ENCODE assay signal across 15 cellular contexts in genomic region chr17:72639711-72640110, GRCh38.
DNase-seq lines count a peak whose midpoint lies in the region; ATAC-seq and TF ChIP-seq lines count a peak whose summit lies in the region.
"Had no signal": no experiment of that assay in that cellular context is flagged by ENCODE, and none has a peak within 500 bp of the region (broad histone marks: within the 10 kb centered on the region; RNA-seq: fewer than 3 reads in every experiment).

No MANE protein-coding gene starts in this region.

- H3K36me3 ChIP-seq in NT2/D1 (ENCODE audit: insufficient read depth, insufficient read length, low read length): no peaks in the 10 kb centered on the region
- no peaks in the 10 kb centered on the region for H3K36me3 ChIP-seq in stomach
- H3K36me3 ChIP-seq in H7 (replicated peaks; ENCODE audit: control insufficient read depth, insufficient read depth, low read length): no peaks in the 10 kb centered on the region

- peaks cover 2% of the 10 kb centered on the region for H3K9me3 Mint-ChIP-seq in Calu3 (ENCODE audit: low read depth, unreplicated experiment)
- H3K9me3 Mint-ChIP-seq: CD4-positive, alpha-beta T cell had no signal

- H3K4me3 Mint-ChIP-seq in Calu3 (ENCODE audit: low read depth, unreplicated experiment): peak overlapping the region; percentile 69
- H3K4me3 Mint-ChIP-seq: CD4-positive, alpha-beta T cell had no signal

- H3K27ac ChIP-seq in foreskin keratinocyte (no peak overlapping the region), stomach (peak overlapping the region; percentile 62 to 81 (median 74))

- TF ChIP-seq CTCF in Calu3 (IDR thresholded peaks at IDR 0.05; ENCODE audit: unreplicated experiment) (no peak), foreskin keratinocyte (conservative IDR thresholded peaks at IDR 0.05) (no peak), stomach (IDR thresholded peaks at IDR 0.05) (no peak)

- peaks cover 3% of the 10 kb centered on the region for H3K27me3 ChIP-seq in NT2/D1 (ENCODE audit: insufficient read depth, insufficient read length)
- H3K27me3 ChIP-seq in foreskin keratinocyte: peaks cover 4% of the 10 kb centered on the region
- H3K27me3 ChIP-seq in stomach: peaks cover 0 to 3% (median 0%) of the 10 kb centered on the region in 3 donors
- H3K27me3 ChIP-seq in H7 (ENCODE audit: control insufficient read depth, insufficient read depth, low read length): no peaks in the 10 kb centered on the region

- WGBS in stomach, 5 donors: 83 to 92% (median 89%) methylated on average over 7 of the region's 7 CpGs

- intact Hi-C loops in Calu3 (cut with micrococcal nuclease; ENCODE audit: unreplicated experiment): no loop called here
- intact Hi-C loops in stomach (cut with DNase I; ENCODE audit: low total_unique reads): no loop called here

- peak; percentile 4 for ATAC-seq in foreskin keratinocyte

- TSS peak; percentile 54 for BruUV-seq in Calu3 (replicated peaks; lab: Mats Ljungman, UMichigan)

- H3K36me3 Mint-ChIP-seq in Calu3 (ENCODE audit: insufficient read depth, unreplicated experiment): peaks cover 33% of the 10 kb centered on the region

- no peak for DNase-seq in Calu3
- DNase-seq in NT2/D1 (ENCODE audit: low read depth, low spot score): no peak
- DNase-seq in foreskin keratinocyte: no peak
- no peak for DNase-seq in stomach
- no peak for DNase-seq in NCI-H2107 (lab: John Stamatoyannopoulos, UW)
- no peak for DNase-seq in cerebellum (ENCODE audit: low spot score)
- no peak for DNase-seq in H7
- DNase-seq: CD4-positive, alpha-beta T cell; DND-41; HCEC 1CT; NCI-H187 treated with DMSO at 0.1 percent for 48 hours; NCI-H2171 treated with DMSO at 0.1 percent for 48 hours; NCI-H510A; RPMI8226; SIG-M5 had no signal

- no peaks in the 10 kb centered on the region for H3K27me3 Mint-ChIP-seq in Calu3 (ENCODE audit: unreplicated experiment)

- H3K27ac Mint-ChIP-seq in Calu3 (ENCODE audit: unreplicated experiment): peak overlapping the region; percentile 76
- H3K27ac Mint-ChIP-seq: CD4-positive, alpha-beta T cell had no signal

- H3K4me1 ChIP-seq in NT2/D1 (ENCODE audit: insufficient read depth, insufficient read length) (peaks cover 3% of the 10 kb centered on the region), foreskin keratinocyte (peaks cover 8% of the 10 kb centered on the region), stomach (peaks cover 7 to 28% (median 15%) of the 10 kb centered on the region in 4 donors)

- H3K9me3 ChIP-seq in NT2/D1 (ENCODE audit: insufficient read depth, low read length) (no peaks in the 10 kb centered on the region), stomach (peaks cover 0 to 3% (median 0%) of the 10 kb centered on the region in 4 donors)

- TF ChIP-seq POLR2A in stomach (IDR thresholded peaks at IDR 0.05): no peak

- TF ChIP-seq EP300 in stomach (IDR thresholded peaks at IDR 0.05): no peak

- peaks cover 20% of the 10 kb centered on the region for H3K4me1 Mint-ChIP-seq in Calu3 (ENCODE audit: low read depth, unreplicated experiment)

- H3K4me3 ChIP-seq in NT2/D1 (ENCODE audit: insufficient read length, low read depth) (no peak overlapping the region), stomach (no peak overlapping the region), H7 (ENCODE audit: insufficient read depth, low read depth, low read length) (no peak overlapping the region)

- peak overlapping the region; percentile 5 for H3K9ac ChIP-seq in NT2/D1 (ENCODE audit: insufficient read length, low read depth)

- CTCF ChIA-PET in Calu3 (lab: Charles Lee): interaction anchor here (0.7 to 1.0 kb wide), 2 partner anchors 22 to 31 kb away, joined by 3 to 4 read pairs; no protein-coding TSS in a partner anchor
